1 cellular context compared by ENCODE assay signal in genomic region chr3:50350527-50351317, GRCh38.
TF ChIP-seq lines count a peak whose summit lies in the region.

TSS of gene CYB561D2 (plus strand) at chr3:50350862. CDS start at chr3:50351434, 572 bp downstream.
TSS of gene NPRL2 (minus strand) at chr3:50350775. CDS start at chr3:50350652, 123 bp downstream.

TF ChIP-seq in GM12878, 131 proteins besides CTCF, POLR2A, EP300 and RAD21 (continued from another document and continues in another):
- peak; percentile 42; the same call in 1 of the 2 replicates for TF ChIP-seq RELB (IDR thresholded peaks at IDR 0.05; ENCODE audit: low read depth)
- TF ChIP-seq TARDBP (IDR thresholded peaks at IDR 0.05; ENCODE audit: borderline replicate concordance) = peak; percentile 98
- TF ChIP-seq ZNF24 (IDR thresholded peaks at IDR 0.05) = no peak
- peak; percentile 5; the same call in 1 of the 2 replicates for TF ChIP-seq E2F4 (IDR thresholded peaks at IDR 0.05; ENCODE audit: low read depth, low read length)
- no peak for TF ChIP-seq BMI1 (IDR thresholded peaks at IDR 0.05; ENCODE audit: borderline replicate concordance)
- TF ChIP-seq NRF1 (conservative IDR thresholded peaks at IDR 0.05; ENCODE audit: low read depth, low read length) = peak; percentile 83
- TF ChIP-seq MEF2A (IDR thresholded peaks at IDR 0.05; ENCODE audit: insufficient read depth, low read depth, low read length) = no peak
- no peak; the same call in none of the 2 replicates for TF ChIP-seq ATF7 (IDR thresholded peaks at IDR 0.05; ENCODE audit: low read depth)
- 0 out of 2 replicates have a peak, but pooled peaks have one; percentile 12 for TF ChIP-seq SREBF2 (IDR thresholded peaks at IDR 0.05; ENCODE audit: low read length)
- TF ChIP-seq SP1 (IDR thresholded peaks at IDR 0.05; ENCODE audit: low read depth, low read length) = peak; percentile 52
- no peak for TF ChIP-seq PAX8 (IDR thresholded peaks at IDR 0.05)
- TF ChIP-seq CUX1 (IDR thresholded peaks at IDR 0.05; ENCODE audit: insufficient replicate concordance, low read depth, low read length) = peak; percentile 50
- peak; percentile 95 for TF ChIP-seq ZBTB40 (IDR thresholded peaks at IDR 0.05; ENCODE audit: borderline replicate concordance)
- peak; percentile 95 for TF ChIP-seq GATAD2B (conservative IDR thresholded peaks at IDR 0.05; ENCODE audit: low read depth)
- TF ChIP-seq E4F1 (IDR thresholded peaks at IDR 0.05; ENCODE audit: borderline replicate concordance, partially characterized antibody) = peak; percentile 94
- TF ChIP-seq SREBF1 (IDR thresholded peaks at IDR 0.05; ENCODE audit: low read length) = peak; percentile 91
- TF ChIP-seq USF2 (IDR thresholded peaks at IDR 0.05; ENCODE audit: borderline replicate concordance, low read depth, low read length) = no peak
- no peak for TF ChIP-seq REST (IDR thresholded peaks at IDR 0.05; ENCODE audit: low read depth, low read length)
- TF ChIP-seq HDAC2 (IDR thresholded peaks at IDR 0.05) = no peak
- peak; percentile 92 for TF ChIP-seq POLR2AphosphoS5 (IDR thresholded peaks at IDR 0.05; ENCODE audit: low read length)
- TF ChIP-seq TCF7 (IDR thresholded peaks at IDR 0.05; ENCODE audit: borderline replicate concordance) = no peak
- TF ChIP-seq EED (IDR thresholded peaks at IDR 0.05; ENCODE audit: low read depth) = no peak; the same call in 1 of the 2 replicates
- no peak; the same call in 1 of the 2 replicates for TF ChIP-seq ZNF207 (IDR thresholded peaks at IDR 0.05; ENCODE audit: borderline replicate concordance)
- TF ChIP-seq EGR1 (IDR thresholded peaks at IDR 0.05; ENCODE audit: borderline replicate concordance in 1 of 2, low read depth in 2 of 2, low read length in 2 of 2) = no peak
- TF ChIP-seq HCFC1 (IDR thresholded peaks at IDR 0.05; ENCODE audit: low read length) = peak; percentile 100
- TF ChIP-seq IRF5 (IDR thresholded peaks at IDR 0.05; ENCODE audit: borderline replicate concordance) = no peak
- peak; percentile 83; the same call in 1 of the 2 replicates for TF ChIP-seq NBN (IDR thresholded peaks at IDR 0.05)
- TF ChIP-seq E2F8 (IDR thresholded peaks at IDR 0.05; ENCODE audit: low read depth, partially characterized antibody) = peak; percentile 76
- no peak for TF ChIP-seq EZH2 (IDR thresholded peaks at IDR 0.05; ENCODE audit: borderline replicate concordance, control insufficient read depth, low read depth, low read length)
- TF ChIP-seq CREM (IDR thresholded peaks at IDR 0.05; ENCODE audit: low read depth) = peak; percentile 99
